Comparison of ENCODE assay signal across 1 cellular context in the genomic region with DNA sequence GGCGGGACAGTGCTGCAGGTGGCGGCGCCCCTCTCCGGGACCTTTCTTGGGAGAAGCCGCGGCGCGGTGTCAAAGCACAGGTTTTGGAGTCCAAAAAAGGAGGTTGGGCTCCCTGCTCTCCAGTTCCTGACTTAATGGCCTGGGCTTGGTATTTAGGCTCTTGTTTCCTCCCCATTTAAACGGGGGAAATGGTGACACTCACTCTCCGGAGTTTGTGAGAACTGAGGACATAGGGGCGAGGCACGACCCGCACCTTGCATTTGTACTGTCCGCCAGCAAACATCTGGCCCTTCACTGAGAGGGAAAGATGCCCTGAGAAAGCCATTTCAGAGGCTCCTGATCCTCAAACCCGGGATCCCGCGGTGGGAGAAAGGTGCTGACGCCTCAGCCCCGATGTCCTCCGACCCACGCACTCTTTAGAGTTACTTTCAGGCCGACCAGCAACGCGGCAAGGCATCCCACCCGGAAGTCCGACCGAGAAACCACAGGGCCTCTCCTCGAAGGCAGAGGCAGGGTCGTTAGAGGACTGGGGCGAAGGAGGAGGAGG.
A peak's percentile ranks its signal among the peaks of the same experiment; 100 is the strongest.
TF ChIP-seq lines count a peak whose summit lies in the region.

No MANE protein-coding gene starts in this region.

TF ChIP-seq in GM12878, 131 proteins besides CTCF, POLR2A, EP300 and RAD21:
- TF ChIP-seq RUNX3 (IDR thresholded peaks at IDR 0.05; ENCODE audit: low read length), result peak; percentile 71
- no peak for TF ChIP-seq HDAC6 (IDR thresholded peaks at IDR 0.05; ENCODE audit: unreplicated experiment)
- TF ChIP-seq, protein P1, sequence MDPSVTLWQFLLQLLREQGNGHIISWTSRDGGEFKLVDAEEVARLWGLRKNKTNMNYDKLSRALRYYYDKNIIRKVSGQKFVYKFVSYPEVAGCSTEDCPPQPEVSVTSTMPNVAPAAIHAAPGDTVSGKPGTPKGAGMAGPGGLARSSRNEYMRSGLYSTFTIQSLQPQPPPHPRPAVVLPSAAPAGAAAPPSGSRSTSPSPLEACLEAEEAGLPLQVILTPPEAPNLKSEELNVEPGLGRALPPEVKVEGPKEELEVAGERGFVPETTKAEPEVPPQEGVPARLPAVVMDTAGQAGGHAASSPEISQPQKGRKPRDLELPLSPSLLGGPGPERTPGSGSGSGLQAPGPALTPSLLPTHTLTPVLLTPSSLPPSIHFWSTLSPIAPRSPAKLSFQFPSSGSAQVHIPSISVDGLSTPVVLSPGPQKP (IDR thresholded peaks at IDR 0.05; ENCODE audit: low read depth, low read length), result 0 out of 2 replicates have a peak, but pooled peaks have one; percentile 17
- no peak for TF ChIP-seq ZSCAN29 (IDR thresholded peaks at IDR 0.05)
- peak; percentile 38; the same call in 1 of the 2 replicates for TF ChIP-seq SMARCA5 (IDR thresholded peaks at IDR 0.05)
- TF ChIP-seq, protein P2, sequence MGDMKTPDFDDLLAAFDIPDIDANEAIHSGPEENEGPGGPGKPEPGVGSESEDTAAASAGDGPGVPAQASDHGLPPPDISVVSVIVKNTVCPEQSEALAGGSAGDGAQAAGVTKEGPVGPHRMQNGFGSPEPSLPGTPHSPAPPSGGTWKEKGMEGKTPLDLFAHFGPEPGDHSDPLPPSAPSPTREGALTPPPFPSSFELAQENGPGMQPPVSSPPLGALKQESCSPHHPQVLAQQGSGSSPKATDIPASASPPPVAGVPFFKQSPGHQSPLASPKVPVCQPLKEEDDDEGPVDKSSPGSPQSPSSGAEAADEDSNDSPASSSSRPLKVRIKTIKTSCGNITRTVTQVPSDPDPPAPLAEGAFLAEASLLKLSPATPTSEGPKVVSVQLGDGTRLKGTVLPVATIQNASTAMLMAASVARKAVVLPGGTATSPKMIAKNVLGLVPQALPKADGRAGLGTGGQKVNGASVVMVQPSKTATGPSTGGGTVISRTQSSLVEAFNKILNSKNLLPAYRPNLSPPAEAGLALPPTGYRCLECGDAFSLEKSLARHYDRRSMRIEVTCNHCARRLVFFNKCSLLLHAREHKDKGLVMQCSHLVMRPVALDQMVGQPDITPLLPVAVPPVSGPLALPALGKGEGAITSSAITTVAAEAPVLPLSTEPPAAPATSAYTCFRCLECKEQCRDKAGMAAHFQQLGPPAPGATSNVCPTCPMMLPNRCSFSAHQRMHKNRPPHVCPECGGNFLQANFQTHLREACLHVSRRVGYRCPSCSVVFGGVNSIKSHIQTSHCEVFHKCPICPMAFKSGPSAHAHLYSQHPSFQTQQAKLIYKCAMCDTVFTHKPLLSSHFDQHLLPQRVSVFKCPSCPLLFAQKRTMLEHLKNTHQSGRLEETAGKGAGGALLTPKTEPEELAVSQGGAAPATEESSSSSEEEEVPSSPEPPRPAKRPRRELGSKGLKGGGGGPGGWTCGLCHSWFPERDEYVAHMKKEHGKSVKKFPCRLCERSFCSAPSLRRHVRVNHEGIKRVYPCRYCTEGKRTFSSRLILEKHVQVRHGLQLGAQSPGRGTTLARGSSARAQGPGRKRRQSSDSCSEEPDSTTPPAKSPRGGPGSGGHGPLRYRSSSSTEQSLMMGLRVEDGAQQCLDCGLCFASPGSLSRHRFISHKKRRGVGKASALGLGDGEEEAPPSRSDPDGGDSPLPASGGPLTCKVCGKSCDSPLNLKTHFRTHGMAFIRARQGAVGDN (IDR thresholded peaks at IDR 0.05), result peak; percentile 58
- peak; percentile 33; the same call in 1 of the 2 replicates for TF ChIP-seq BACH1 (IDR thresholded peaks at IDR 0.05; ENCODE audit: borderline replicate concordance)
- no peak for TF ChIP-seq BHLHE40 (IDR thresholded peaks at IDR 0.05; ENCODE audit: borderline replicate concordance in 1 of 2, low read depth in 2 of 2, low read length in 1 of 2)
- TF ChIP-seq IKZF2 (IDR thresholded peaks at IDR 0.05), result 0 out of 4 replicates have a peak, but pooled peaks of 1 of the 2 experiments have one; percentile 7
- TF ChIP-seq CREB1 (IDR thresholded peaks at IDR 0.05; ENCODE audit: low read depth), result peak; percentile 32; the same call in 1 of the 2 replicates
- TF ChIP-seq, protein P3, sequence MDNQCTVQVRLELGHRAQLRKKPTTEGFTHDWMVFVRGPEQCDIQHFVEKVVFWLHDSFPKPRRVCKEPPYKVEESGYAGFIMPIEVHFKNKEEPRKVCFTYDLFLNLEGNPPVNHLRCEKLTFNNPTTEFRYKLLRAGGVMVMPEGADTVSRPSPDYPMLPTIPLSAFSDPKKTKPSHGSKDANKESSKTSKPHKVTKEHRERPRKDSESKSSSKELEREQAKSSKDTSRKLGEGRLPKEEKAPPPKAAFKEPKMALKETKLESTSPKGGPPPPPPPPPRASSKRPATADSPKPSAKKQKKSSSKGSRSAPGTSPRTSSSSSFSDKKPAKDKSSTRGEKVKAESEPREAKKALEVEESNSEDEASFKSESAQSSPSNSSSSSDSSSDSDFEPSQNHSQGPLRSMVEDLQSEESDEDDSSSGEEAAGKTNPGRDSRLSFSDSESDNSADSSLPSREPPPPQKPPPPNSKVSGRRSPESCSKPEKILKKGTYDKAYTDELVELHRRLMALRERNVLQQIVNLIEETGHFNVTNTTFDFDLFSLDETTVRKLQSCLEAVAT (IDR thresholded peaks at IDR 0.05), result peak; percentile 87
